2 cellular contexts compared by ENCODE assay signal in the genomic region with DNA sequence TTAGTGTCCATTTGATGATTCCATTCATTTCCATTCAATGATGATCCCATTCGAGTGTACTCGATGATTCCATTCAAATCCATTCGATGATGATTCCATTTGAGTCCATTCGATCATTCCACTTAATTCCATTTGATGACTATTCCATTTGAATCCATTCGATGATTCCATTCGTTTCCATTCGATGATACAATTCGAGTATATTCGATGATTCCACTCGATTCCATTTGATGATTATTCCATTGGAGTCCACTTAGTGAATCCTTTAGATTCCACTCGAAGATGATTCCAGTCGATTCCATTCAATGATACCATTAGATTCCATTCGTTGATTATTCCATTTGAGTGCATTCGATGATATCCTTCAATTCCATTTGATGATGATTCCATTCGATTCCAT.
DNase-seq lines count a peak whose midpoint lies in the region; ATAC-seq lines count a peak whose summit lies in the region.
"Not testable (repeated sequence)": the region's sequence is repeated elsewhere in the genome, so short reads cannot be mapped to it uniquely, and the experiment has no call there.

No MANE protein-coding gene starts in this region.

- WGBS in aorta, 2 donors, result 67 to 85% methylated on average over 6 to 14 of the region's 15 CpGs

- H3K27me3 ChIP-seq in aorta (ENCODE audit: control insufficient read depth in 1 of 2, insufficient read depth in 2 of 2, low read length in 1 of 2), result not testable (repeated sequence)

- not testable (repeated sequence) for H3K27ac ChIP-seq in aorta (ENCODE audit: low read depth in 1 of 2, low read length in 2 of 2)

- not testable (repeated sequence) for H3K36me3 ChIP-seq in aorta (ENCODE audit: control insufficient read depth in 1 of 2, insufficient read depth in 2 of 2, low read length in 1 of 2)

- H3K4me3 ChIP-seq in aorta (ENCODE audit: low read length in 2 of 2), result not testable (repeated sequence)

- intact Hi-C loops in sciatic nerve (cut with DNase I); aorta (cut with DNase I): not testable (repeated sequence)

- DNase-seq in sciatic nerve (ENCODE audit: low spot score); aorta: not testable (repeated sequence)

- H3K4me1 ChIP-seq in aorta (ENCODE audit: control insufficient read depth in 1 of 2, insufficient read depth in 2 of 2, low read length in 2 of 2), result not testable (repeated sequence)

- peak; percentile 48 for ATAC-seq in sciatic nerve
- ATAC-seq in aorta (ENCODE audit: low FRiP score), result peak; percentile 88

- not testable (repeated sequence) for H3K9me3 ChIP-seq in aorta (ENCODE audit: control insufficient read depth, low read length)
